In the genomic region with DNA sequence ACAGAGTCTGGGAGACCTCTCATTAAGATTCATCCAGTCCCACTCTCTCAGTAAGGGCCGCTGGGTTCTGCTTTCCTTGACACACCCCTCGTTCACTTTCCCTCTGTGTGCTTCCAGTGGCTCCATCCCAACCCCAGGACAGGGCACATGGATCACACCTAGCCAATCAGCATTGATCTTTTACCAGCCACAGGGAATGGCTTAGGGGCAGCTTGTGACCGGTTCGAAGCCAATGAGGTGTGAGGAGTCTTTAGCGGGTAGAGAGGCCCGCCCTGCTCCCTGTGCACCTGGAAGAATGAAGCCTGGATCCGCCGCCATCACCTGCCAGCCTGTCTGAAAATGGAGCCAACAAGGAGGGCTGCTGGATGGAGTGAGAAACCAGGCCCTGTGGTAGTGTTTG, we compare ENCODE assay signal across 2 cellular contexts.
A peak's percentile ranks its signal among the peaks of the same experiment; 100 is the strongest.
TF ChIP-seq lines count a peak whose summit lies in the region.

No MANE protein-coding gene starts in this region.

TF ChIP-seq in SK-N-SH treated with all-trans-retinoic acid at 6 μM for 48 hours, 23 proteins besides CTCF, POLR2A, EP300 and RAD21:
- TF ChIP-seq PPARA (CRISPR knock-in tag; IDR thresholded peaks at IDR 0.05; ENCODE audit: borderline replicate concordance) (no peak), GLIS3 (CRISPR knock-in tag; IDR thresholded peaks at IDR 0.05) (no peak), CREB5 (CRISPR knock-in tag; IDR thresholded peaks at IDR 0.05; ENCODE audit: low read depth) (no peak), BACH2 (CRISPR knock-in tag; IDR thresholded peaks at IDR 0.05; ENCODE audit: borderline replicate concordance) (no peak), POU6F1 (CRISPR knock-in tag; IDR thresholded peaks at IDR 0.05; ENCODE audit: borderline replicate concordance, low read depth) (no peak), TOX (CRISPR knock-in tag; IDR thresholded peaks at IDR 0.05; ENCODE audit: borderline replicate concordance) (no peak), ZNF8 (CRISPR knock-in tag; IDR thresholded peaks at IDR 0.05) (no peak), RARB (CRISPR knock-in tag; IDR thresholded peaks at IDR 0.05) (no peak), ZFP3 (CRISPR knock-in tag; IDR thresholded peaks at IDR 0.05) (no peak), OSR1 (CRISPR knock-in tag; IDR thresholded peaks at IDR 0.05) (no peak), ISL1 (CRISPR knock-in tag; IDR thresholded peaks at IDR 0.05) (no peak), ZNF565 (CRISPR knock-in tag; conservative IDR thresholded peaks at IDR 0.05; ENCODE audit: low read depth) (no peak)
- TF ChIP-seq, protein P1, sequence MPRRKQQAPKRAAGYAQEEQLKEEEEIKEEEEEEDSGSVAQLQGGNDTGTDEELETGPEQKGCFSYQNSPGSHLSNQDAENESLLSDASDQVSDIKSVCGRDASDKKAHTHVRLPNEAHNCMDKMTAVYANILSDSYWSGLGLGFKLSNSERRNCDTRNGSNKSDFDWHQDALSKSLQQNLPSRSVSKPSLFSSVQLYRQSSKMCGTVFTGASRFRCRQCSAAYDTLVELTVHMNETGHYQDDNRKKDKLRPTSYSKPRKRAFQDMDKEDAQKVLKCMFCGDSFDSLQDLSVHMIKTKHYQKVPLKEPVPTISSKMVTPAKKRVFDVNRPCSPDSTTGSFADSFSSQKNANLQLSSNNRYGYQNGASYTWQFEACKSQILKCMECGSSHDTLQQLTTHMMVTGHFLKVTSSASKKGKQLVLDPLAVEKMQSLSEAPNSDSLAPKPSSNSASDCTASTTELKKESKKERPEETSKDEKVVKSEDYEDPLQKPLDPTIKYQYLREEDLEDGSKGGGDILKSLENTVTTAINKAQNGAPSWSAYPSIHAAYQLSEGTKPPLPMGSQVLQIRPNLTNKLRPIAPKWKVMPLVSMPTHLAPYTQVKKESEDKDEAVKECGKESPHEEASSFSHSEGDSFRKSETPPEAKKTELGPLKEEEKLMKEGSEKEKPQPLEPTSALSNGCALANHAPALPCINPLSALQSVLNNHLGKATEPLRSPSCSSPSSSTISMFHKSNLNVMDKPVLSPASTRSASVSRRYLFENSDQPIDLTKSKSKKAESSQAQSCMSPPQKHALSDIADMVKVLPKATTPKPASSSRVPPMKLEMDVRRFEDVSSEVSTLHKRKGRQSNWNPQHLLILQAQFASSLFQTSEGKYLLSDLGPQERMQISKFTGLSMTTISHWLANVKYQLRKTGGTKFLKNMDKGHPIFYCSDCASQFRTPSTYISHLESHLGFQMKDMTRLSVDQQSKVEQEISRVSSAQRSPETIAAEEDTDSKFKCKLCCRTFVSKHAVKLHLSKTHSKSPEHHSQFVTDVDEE (CRISPR knock-in tag; IDR thresholded peaks at IDR 0.05) = no peak

TF ChIP-seq in HepG2, 621 proteins besides CTCF, POLR2A, EP300 and RAD21:
- TF ChIP-seq, protein P2, sequence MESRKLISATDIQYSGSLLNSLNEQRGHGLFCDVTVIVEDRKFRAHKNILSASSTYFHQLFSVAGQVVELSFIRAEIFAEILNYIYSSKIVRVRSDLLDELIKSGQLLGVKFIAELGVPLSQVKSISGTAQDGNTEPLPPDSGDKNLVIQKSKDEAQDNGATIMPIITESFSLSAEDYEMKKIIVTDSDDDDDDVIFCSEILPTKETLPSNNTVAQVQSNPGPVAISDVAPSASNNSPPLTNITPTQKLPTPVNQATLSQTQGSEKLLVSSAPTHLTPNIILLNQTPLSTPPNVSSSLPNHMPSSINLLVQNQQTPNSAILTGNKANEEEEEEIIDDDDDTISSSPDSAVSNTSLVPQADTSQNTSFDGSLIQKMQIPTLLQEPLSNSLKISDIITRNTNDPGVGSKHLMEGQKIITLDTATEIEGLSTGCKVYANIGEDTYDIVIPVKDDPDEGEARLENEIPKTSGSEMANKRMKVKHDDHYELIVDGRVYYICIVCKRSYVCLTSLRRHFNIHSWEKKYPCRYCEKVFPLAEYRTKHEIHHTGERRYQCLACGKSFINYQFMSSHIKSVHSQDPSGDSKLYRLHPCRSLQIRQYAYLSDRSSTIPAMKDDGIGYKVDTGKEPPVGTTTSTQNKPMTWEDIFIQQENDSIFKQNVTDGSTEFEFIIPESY (CRISPR knock-in tag; IDR thresholded peaks at IDR 0.05) = peak; percentile 13; the same call in 1 of the 2 replicates
- TF ChIP-seq HNRNPK (IDR thresholded peaks at IDR 0.05; ENCODE audit: low read depth, low read length, poor library complexity, severe bottlenecking) = no peak
- TF ChIP-seq XBP1 (CRISPR knock-in tag; IDR thresholded peaks at IDR 0.05) = no peak
- TF ChIP-seq, protein P3, sequence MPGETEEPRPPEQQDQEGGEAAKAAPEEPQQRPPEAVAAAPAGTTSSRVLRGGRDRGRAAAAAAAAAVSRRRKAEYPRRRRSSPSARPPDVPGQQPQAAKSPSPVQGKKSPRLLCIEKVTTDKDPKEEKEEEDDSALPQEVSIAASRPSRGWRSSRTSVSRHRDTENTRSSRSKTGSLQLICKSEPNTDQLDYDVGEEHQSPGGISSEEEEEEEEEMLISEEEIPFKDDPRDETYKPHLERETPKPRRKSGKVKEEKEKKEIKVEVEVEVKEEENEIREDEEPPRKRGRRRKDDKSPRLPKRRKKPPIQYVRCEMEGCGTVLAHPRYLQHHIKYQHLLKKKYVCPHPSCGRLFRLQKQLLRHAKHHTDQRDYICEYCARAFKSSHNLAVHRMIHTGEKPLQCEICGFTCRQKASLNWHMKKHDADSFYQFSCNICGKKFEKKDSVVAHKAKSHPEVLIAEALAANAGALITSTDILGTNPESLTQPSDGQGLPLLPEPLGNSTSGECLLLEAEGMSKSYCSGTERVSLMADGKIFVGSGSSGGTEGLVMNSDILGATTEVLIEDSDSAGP (CRISPR knock-in tag; IDR thresholded peaks at IDR 0.05; ENCODE audit: borderline replicate concordance) = 0 out of 2 replicates have a peak, but pooled peaks have one; percentile 23
- no peak for TF ChIP-seq ZBTB40 (IDR thresholded peaks at IDR 0.05)
- no peak for TF ChIP-seq ZBTB40 (CRISPR knock-in tag; IDR thresholded peaks at IDR 0.05)
- TF ChIP-seq CEBPB (IDR thresholded peaks at IDR 0.05; ENCODE audit: borderline replicate concordance, low read depth, low read length) = no peak
- no peak for TF ChIP-seq HCFC1 (IDR thresholded peaks at IDR 0.05; ENCODE audit: low read depth, low read length)
